In genomic region chr15:31643955-31644354, GRCh38 we compare ENCODE assay signal across 5 cellular contexts.
DNase-seq lines count a peak whose midpoint lies in the region; ATAC-seq, FAIRE-seq and TF ChIP-seq lines count a peak whose summit lies in the region.
"Not testable (repeated sequence)": the region's sequence is repeated elsewhere in the genome, so short reads cannot be mapped to it uniquely, and the experiment has no call there.

No MANE protein-coding gene starts in this region.

- TF ChIP-seq EP300 in H1 (IDR thresholded peaks at IDR 0.05; ENCODE audit: borderline replicate concordance in 1 of 2, low read depth in 2 of 2, low read length in 2 of 2), result not testable (repeated sequence)

- not testable (repeated sequence) for H4K91ac ChIP-seq in H1 (replicated peaks; ENCODE audit: insufficient read length, low read length)

- not testable (repeated sequence) for H3K4me2 ChIP-seq in H1 (ENCODE audit: insufficient read depth in 1 of 2, low read depth in 2 of 2, low read length in 2 of 2)

- H4K20me1 ChIP-seq in H1 (replicated peaks in 1 of 2; ENCODE audit: control insufficient read depth in 1 of 2, insufficient read depth in 2 of 2, low read length in 2 of 2), result not testable (repeated sequence)

- H3K27me3 ChIP-seq in body of pancreas; H1 (replicated peaks in 1 of 4; ENCODE audit: control insufficient read depth in 3 of 4, extremely low read depth in 1 of 4, insufficient read depth in 3 of 4, low read length in 3 of 4); pancreas: not testable (repeated sequence)

- WGBS in body of pancreas, 2 donors, result 28 to 34% methylated on average over 4 to 5 of the region's 5 CpGs
- WGBS in H1 (ENCODE audit: extremely low coverage in 1 of 2, insufficient coverage in 1 of 2, insufficient read length in 1 of 2, insufficient replicate concordance in 2 of 2, low coverage in 1 of 2, low lambda C conversion rate in 2 of 2, missing lambda C conversion rate in 1 of 2), 2 experiments, result 88% methylated on average over 2 of the region's 5 CpGs; no CpG with 5 or more reads in 1 of the 2 experiments
- 23 to 35% methylated on average over 2 to 3 of the region's 5 CpGs for WGBS in pancreas, 2 donors

- H2BK120ac ChIP-seq in H1 (replicated peaks; ENCODE audit: low read depth, low read length), result not testable (repeated sequence)

- not testable (repeated sequence) for H4K5ac ChIP-seq in H1 (ENCODE audit: insufficient read length, low read depth, low read length)

- CTCF ChIA-PET in H1 (lab: Charles Lee; ENCODE audit: partially characterized antibody), result not testable (repeated sequence)

- not testable (repeated sequence) for TF ChIP-seq RAD21 in H1 (IDR thresholded peaks at IDR 0.05 in 1 of 2, conservative IDR thresholded peaks at IDR 0.05 in 1 of 2; ENCODE audit: low read depth in 2 of 2, low read length in 2 of 2)

- not testable (repeated sequence) for H3K23ac ChIP-seq in H1 (ENCODE audit: insufficient read length)

- H2AFZ ChIP-seq in H1 (ENCODE audit: low read length), result not testable (repeated sequence)

- not testable (repeated sequence) for H3K27ac ChIP-seq in body of pancreas; H1 (ENCODE audit: low read depth, low read length); pancreas

- DNase-seq in GM18507 (ENCODE audit: extremely low spot score, insufficient read length, low read depth); body of pancreas; H1 (ENCODE audit: low read depth in 1 of 2, low spot score in 2 of 2); pancreas: not testable (repeated sequence)
- DNase-seq in NCI-H69 (lab: John Stamatoyannopoulos, UW), result peak; percentile 25

- not testable (repeated sequence) for H3K79me2 ChIP-seq in H1 (ENCODE audit: control insufficient read depth in 1 of 2, insufficient read depth in 2 of 2, low read length in 2 of 2)

- FAIRE-seq in GM18507 (lab: Jason Lieb, UNC) (peak; percentile 29), H1 (lab: Jason Lieb, UNC) (peak; percentile 73)
- not testable (repeated sequence) for FAIRE-seq in pancreas (lab: Jason Lieb, UNC)

- H3K9ac ChIP-seq in H1 (replicated peaks in 1 of 4; ENCODE audit: extremely low read depth in 1 of 4, low read depth in 3 of 4, low read length in 3 of 4), result not testable (repeated sequence)

- not testable (repeated sequence) for H3K18ac ChIP-seq in H1 (ENCODE audit: extremely low read depth, low read length)

- not testable (repeated sequence) for H2BK15ac ChIP-seq in H1 (ENCODE audit: low read length)

- intact Hi-C loops in body of pancreas (cut with DNase I); pancreas (cut with DNase I): not testable (repeated sequence)

- ATAC-seq in body of pancreas (peak; percentile 62), pancreas (peak; percentile 55 to 89 (median 74))

- not testable (repeated sequence) for H2BK20ac ChIP-seq in H1 (ENCODE audit: low read length)

- H3K4me3 ChIP-seq in body of pancreas; H1 (ENCODE audit: extremely low read depth in 1 of 4, insufficient read depth in 2 of 4, low read depth in 3 of 4, low read length in 4 of 4); pancreas: not testable (repeated sequence)

- not testable (repeated sequence) for H4K8ac ChIP-seq in H1 (ENCODE audit: extremely low read depth, insufficient read depth, low read length)

- not testable (repeated sequence) for H3K4ac ChIP-seq in H1 (replicated peaks; ENCODE audit: insufficient read length, low read depth, low read length)

- H2BK12ac ChIP-seq in H1 (ENCODE audit: low read depth, low read length), result not testable (repeated sequence)

- not testable (repeated sequence) for TF ChIP-seq CTCF in body of pancreas (IDR thresholded peaks at IDR 0.05); H1 (IDR thresholded peaks at IDR 0.05; ENCODE audit: control extremely low read depth in 1 of 3, insufficient read depth in 1 of 3, low read depth in 1 of 3, low read length in 3 of 3); pancreas (IDR thresholded peaks at IDR 0.05)

- H2AK5ac ChIP-seq in H1 (ENCODE audit: low read depth, low read length), result not testable (repeated sequence)

- POLR2A ChIA-PET in H1 (lab: Charles Lee; ENCODE audit: partially characterized antibody), result not testable (repeated sequence)

- not testable (repeated sequence) for H3K36me3 ChIP-seq in body of pancreas (replicated peaks in 1 of 2; ENCODE audit: insufficient read depth in 1 of 2, low read depth in 2 of 2); H1 (ENCODE audit: control insufficient read depth in 2 of 4, insufficient read depth in 4 of 4, low read length in 3 of 4); pancreas

- peaks cover 11% of the 10 kb centered on the region for H3K4me1 ChIP-seq in body of pancreas
- not testable (repeated sequence) for H3K4me1 ChIP-seq in H1 (replicated peaks in 1 of 4; ENCODE audit: control insufficient read depth in 3 of 4, insufficient read depth in 4 of 4, low read length in 3 of 4); pancreas

- not testable (repeated sequence) for H3K14ac ChIP-seq in H1 (ENCODE audit: insufficient read length)

- not testable (repeated sequence) for H3K79me1 ChIP-seq in H1 (ENCODE audit: low read depth, low read length)

- not testable (repeated sequence) for TF ChIP-seq POLR2A in body of pancreas (IDR thresholded peaks at IDR 0.05); H1 (IDR thresholded peaks at IDR 0.05; ENCODE audit: control extremely low read depth in 1 of 2, low read depth in 2 of 2, low read length in 2 of 2)

- not testable (repeated sequence) for H3K23me2 ChIP-seq in H1 (ENCODE audit: low read depth, low read length)

- H2BK5ac ChIP-seq in H1 (ENCODE audit: low read depth, low read length), result not testable (repeated sequence)

- not testable (repeated sequence) for H3K9me3 ChIP-seq in body of pancreas; H1 (ENCODE audit: insufficient read depth in 2 of 2, low read depth in 1 of 2, low read length in 1 of 2); pancreas

- H3K56ac ChIP-seq in H1 (replicated peaks; ENCODE audit: insufficient read length, low read depth, low read length), result not testable (repeated sequence)
